In the genomic region with DNA sequence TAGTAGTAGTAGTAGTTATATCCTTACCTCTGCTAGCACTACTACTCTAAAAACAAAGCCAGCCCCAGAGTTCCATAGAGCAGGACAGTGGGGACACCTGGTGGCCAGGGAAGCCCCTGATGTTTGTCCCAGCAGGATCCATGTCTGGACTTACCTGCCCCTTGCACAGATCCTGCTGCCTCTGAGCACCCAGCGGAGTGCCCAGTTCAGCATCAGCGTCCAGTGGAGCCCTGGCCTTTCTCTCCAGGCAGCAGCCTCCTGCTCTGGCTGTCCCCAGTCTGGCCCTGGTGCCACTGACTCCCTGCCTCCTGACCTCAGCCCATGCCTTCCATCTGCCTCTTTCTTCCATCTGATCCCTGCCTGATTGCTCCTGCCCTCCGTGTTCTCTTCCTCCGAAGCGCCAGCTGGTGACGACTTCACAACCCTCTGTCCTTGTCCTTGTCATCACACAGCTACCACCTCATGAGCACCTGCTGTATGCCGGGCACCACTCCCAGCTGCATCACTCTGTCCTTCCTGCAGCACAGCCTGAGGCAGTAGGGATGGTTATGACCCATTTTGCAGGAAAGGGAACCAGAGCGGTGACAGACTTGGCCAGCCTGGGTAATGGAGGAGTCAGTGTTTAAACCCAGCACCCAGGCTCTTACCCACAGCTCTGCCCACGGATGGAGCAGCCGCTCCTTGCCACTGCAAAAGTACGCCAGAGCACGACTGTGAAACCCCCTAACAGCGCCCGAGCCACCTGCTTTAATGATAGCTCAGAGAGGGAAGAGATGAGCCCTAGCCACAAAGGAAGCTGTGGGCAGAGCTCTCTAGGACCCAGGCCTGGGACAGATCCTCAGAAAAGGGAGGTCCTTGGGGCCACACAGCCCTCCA, we compare ENCODE assay signal across 8 cellular contexts. TPM values are rescaled to one million over a fixed set of nuclear protein-coding genes. Genes with fewer than 3 reads are reported as not detected.
DNase-seq lines count a peak whose midpoint lies in the region; ATAC-seq and TF ChIP-seq lines count a peak whose summit lies in the region.

No MANE protein-coding gene starts in this region.

- H3K9me2 ChIP-seq in Loucy (replicated peaks; ENCODE audit: low read depth, low read length) = no peaks in the 10 kb centered on the region

- intact Hi-C loops in vagina (cut with DNase I) = no loop called here

- H3K9me3 ChIP-seq in Loucy (ENCODE audit: insufficient read depth, low read depth, low read length) = no peaks in the 10 kb centered on the region
- peaks cover 7% of the 10 kb centered on the region for H3K9me3 ChIP-seq in adipocyte (ENCODE audit: control insufficient read depth, low read length)
- H3K9me3 ChIP-seq in vagina = no peaks in the 10 kb centered on the region

- no peak for ATAC-seq in GM21381 (IDR thresholded peaks at IDR 0.05; ENCODE audit: unreplicated experiment)

- no peak overlapping the region for H3K27ac ChIP-seq in vagina

- TF ChIP-seq CTCF in Loucy (conservative IDR thresholded peaks at IDR 0.05; ENCODE audit: low read length) (peak; percentile 68), vagina (IDR thresholded peaks at IDR 0.05) (peak in 1 of 3 experiments; percentile 36)

- no peak overlapping the region for H2AFZ ChIP-seq in Loucy (ENCODE audit: low read length)

- H3K36me3 ChIP-seq in Loucy (ENCODE audit: insufficient read depth, low read length) = no peaks in the 10 kb centered on the region
- H3K36me3 ChIP-seq in adipocyte (ENCODE audit: control insufficient read depth, insufficient read depth, low read length, severe bottlenecking) = no peaks in the 10 kb centered on the region
- H3K36me3 ChIP-seq in vagina = no peaks in the 10 kb centered on the region

- DNase-seq in D341Med (ENCODE audit: low spot score) = peak; percentile 72
- DNase-seq in SKM-1 treated with dmso at 0.1 percent for 144 hours (lab: John Stamatoyannopoulos, UW; ENCODE audit: unreplicated experiment) = peak; percentile 47
- DNase-seq in adipocyte (ENCODE audit: low read depth) = peak; percentile 45
- peak; percentile 83 for DNase-seq in hepatic stellate cell (ENCODE audit: low spot score)
- DNase-seq in stimulated activated CD4-positive, alpha-beta T cell treated with anti-CD3 and anti-CD28 coated beads, Interleukin-15, amount 100 ng/mL, for 24 hours = peak; percentile 73
- DNase-seq in vagina (ENCODE audit: extremely low spot score in 2 of 2) = no peak

- peak overlapping the region; percentile 60 for H3K4me2 ChIP-seq in Loucy (ENCODE audit: low read depth, low read length, poor library complexity, severe bottlenecking)

- H3K9ac ChIP-seq in Loucy (ENCODE audit: low read depth, low read length, poor library complexity, severe bottlenecking) (peak overlapping the region; percentile 15), adipocyte (ENCODE audit: low read length) (no peak overlapping the region)

- peaks cover 15% of the 10 kb centered on the region for H3K4me1 ChIP-seq in Loucy (ENCODE audit: insufficient read depth, low read length, poor library complexity, severe bottlenecking)
- H3K4me1 ChIP-seq in adipocyte (ENCODE audit: control insufficient read depth, insufficient read depth, low read length) = no peaks in the 10 kb centered on the region
- H3K4me1 ChIP-seq in vagina = no peaks in the 10 kb centered on the region

- H3F3A ChIP-seq in Loucy (ENCODE audit: low read depth) = no peaks in the 10 kb centered on the region

- H4K20me1 ChIP-seq in Loucy (ENCODE audit: insufficient read depth, low read length, poor library complexity, severe bottlenecking) = no peaks in the 10 kb centered on the region

- no peak for TF ChIP-seq POLR2A in vagina (IDR thresholded peaks at IDR 0.05)

- H3K79me2 ChIP-seq in Loucy (ENCODE audit: insufficient read depth, low read length) = no peaks in the 10 kb centered on the region

- H3K27me3 ChIP-seq in Loucy (ENCODE audit: insufficient read depth, low read length, poor library complexity, severe bottlenecking) (no peaks in the 10 kb centered on the region), adipocyte (replicated peaks; ENCODE audit: control insufficient read depth, insufficient read depth, low read length) (peaks cover 19% of the 10 kb centered on the region), vagina (no peaks in the 10 kb centered on the region)

- H3K4me3 ChIP-seq in Loucy (ENCODE audit: low read length, poor library complexity, severe bottlenecking) (peak overlapping the region; percentile 39), adipocyte (ENCODE audit: low read length) (no peak overlapping the region), vagina (no peak overlapping the region)

RNA-seq across cellular contexts. Expression of a gene that starts 11.5 kb away (rescaled TPM):
- 2.0 TPM for total RNA-seq in vagina

Comparison
In these comparisons a context has a peak if more than half of its experiments do, and no peak if none do; other contexts are left out.
1. DNase-seq: peak in D341Med (single experiment), SKM-1 treated with dmso at 0.1 percent for 144 hours (single experiment), adipocyte (single experiment), hepatic stellate cell (single experiment) and stimulated activated CD4-positive, alpha-beta T cell treated with anti-CD3 and anti-CD28 coated beads, Interleukin-15, amount 100 ng/mL, for 24 hours (single experiment); none in vagina (0 of 2).